ENCODE assay signal across 8 cellular contexts in the genomic region with DNA sequence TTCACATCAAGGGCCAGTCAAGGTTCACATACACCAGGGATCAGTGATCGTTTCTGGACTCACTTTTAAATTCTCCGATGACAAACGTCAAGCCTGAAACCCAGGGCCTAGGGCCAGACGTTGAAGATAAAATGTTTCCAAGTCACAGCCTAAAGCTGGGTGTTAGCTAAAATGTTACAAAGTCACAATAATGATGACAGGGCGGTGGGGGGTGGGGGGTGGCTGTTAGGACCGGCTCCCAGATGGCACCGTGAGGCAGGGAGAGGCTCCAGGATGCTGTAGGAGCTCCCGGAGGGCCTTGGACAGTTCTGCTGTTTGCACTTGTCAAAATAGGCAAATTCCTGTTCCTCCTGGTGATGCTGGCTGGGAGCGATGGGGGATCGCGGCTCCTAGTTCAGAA.
"Had no signal": no experiment of that assay in that cellular context is flagged by ENCODE, and none has a peak within 500 bp of the region (broad histone marks: within the 10 kb centered on the region; RNA-seq: fewer than 3 reads in every experiment).

No MANE protein-coding gene starts in this region.

- H3K4me3 ChIP-seq: GM23248, HAP-1 had no signal

- H3K9me3 ChIP-seq: HAP-1 had no signal

- DNase-seq: GM23248, GOT3, H7, HFFc6, IMR-90 had no signal

- H3K27ac ChIP-seq: GM23248, HL-60 had no signal

- ATAC-seq: HCT116 had no signal

- H3K4me3 Mint-ChIP-seq: HFFc6 had no signal

- H3K9ac ChIP-seq: GM23248 had no signal

- H3K4me1 ChIP-seq: HAP-1 had no signal

- H3K27ac Mint-ChIP-seq: HFFc6 had no signal

- H2AFZ ChIP-seq: GM23248 had no signal

- H3K9me3 Mint-ChIP-seq: HFFc6 had no signal
